Comparison of ENCODE assay signal across 1 cellular context in the genomic region with DNA sequence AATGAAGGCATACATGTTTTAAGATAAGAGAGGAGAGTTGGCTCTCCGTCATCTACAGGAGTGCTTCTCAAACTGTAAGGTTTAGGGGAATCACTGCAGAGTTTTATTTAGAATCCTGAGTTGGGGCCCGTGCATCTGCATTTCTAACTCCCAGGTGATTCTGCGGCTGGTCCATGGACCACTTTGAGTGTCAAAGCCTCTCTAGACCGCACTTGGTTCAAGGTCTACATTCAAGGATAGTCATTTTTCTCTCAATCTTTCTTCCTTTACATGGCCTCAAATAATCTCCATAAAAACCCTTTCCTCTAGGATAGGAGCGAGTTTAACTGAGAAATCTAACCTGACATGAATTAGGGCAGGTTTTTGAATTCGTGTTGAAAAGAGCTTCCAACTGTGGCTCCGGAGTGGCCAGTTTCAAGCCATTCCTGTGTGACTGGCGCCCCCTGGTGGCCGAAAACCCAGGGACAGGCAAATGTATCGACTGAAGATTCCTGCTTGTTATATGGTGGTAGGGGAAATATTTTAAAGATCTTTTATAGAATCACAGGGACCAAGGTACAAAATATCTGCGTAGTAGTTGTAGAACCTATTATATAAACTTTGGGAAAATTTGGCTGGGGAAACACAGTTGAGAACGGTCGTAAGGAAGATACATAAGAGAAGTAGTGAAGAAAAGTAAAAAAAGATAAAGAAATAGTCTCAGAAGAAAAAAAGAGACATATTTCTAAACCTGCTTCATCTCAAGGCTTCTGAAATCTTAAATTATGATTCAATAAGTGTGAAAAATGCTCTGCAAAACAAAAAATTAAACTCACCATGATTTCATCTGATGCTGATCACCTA.
TF ChIP-seq lines count a peak whose summit lies in the region.

No MANE protein-coding gene starts in this region.

TF ChIP-seq in HepG2, 621 proteins besides CTCF, POLR2A, EP300 and RAD21:
- TF ChIP-seq HIVEP1 (CRISPR knock-in tag; IDR thresholded peaks at IDR 0.05) (no peak), SMC3 (IDR thresholded peaks at IDR 0.05; ENCODE audit: low read length) (peak; percentile 99), PPARG (CRISPR knock-in tag; conservative IDR thresholded peaks at IDR 0.05) (0 out of 2 replicates have a peak, but pooled peaks have one; percentile 17), HCFC1 (IDR thresholded peaks at IDR 0.05; ENCODE audit: low read depth, low read length) (no peak), ZNF143 (CRISPR knock-in tag; IDR thresholded peaks at IDR 0.05) (no peak), KLF16 (CRISPR knock-in tag; IDR thresholded peaks at IDR 0.05) (peak in 1 of 2 experiments; percentile 59; a peak in 1 of 4 replicates), IRF2 (CRISPR knock-in tag; IDR thresholded peaks at IDR 0.05) (0 out of 2 replicates have a peak, but pooled peaks have one; percentile 28), KDM4B (CRISPR knock-in tag; IDR thresholded peaks at IDR 0.05) (0 out of 2 replicates have a peak, but pooled peaks have one; percentile 22), KAT8 (CRISPR knock-in tag; IDR thresholded peaks at IDR 0.05) (peak; percentile 36; the same call in 1 of the 2 replicates), YY1 (IDR thresholded peaks at IDR 0.05; ENCODE audit: insufficient read depth, insufficient replicate concordance, low read depth, low read length) (peak; percentile 42), NFE2L2 (IDR thresholded peaks at IDR 0.05; ENCODE audit: low read length) (no peak), ZNF350 (CRISPR knock-in tag; IDR thresholded peaks at IDR 0.05; ENCODE audit: borderline replicate concordance, low read depth) (no peak), STAG1 (CRISPR knock-in tag; IDR thresholded peaks at IDR 0.05) (peak; percentile 99), SALL1 (CRISPR knock-in tag; IDR thresholded peaks at IDR 0.05) (peak; percentile 29; the same call in 1 of the 2 replicates)
- TF ChIP-seq, protein P1, sequence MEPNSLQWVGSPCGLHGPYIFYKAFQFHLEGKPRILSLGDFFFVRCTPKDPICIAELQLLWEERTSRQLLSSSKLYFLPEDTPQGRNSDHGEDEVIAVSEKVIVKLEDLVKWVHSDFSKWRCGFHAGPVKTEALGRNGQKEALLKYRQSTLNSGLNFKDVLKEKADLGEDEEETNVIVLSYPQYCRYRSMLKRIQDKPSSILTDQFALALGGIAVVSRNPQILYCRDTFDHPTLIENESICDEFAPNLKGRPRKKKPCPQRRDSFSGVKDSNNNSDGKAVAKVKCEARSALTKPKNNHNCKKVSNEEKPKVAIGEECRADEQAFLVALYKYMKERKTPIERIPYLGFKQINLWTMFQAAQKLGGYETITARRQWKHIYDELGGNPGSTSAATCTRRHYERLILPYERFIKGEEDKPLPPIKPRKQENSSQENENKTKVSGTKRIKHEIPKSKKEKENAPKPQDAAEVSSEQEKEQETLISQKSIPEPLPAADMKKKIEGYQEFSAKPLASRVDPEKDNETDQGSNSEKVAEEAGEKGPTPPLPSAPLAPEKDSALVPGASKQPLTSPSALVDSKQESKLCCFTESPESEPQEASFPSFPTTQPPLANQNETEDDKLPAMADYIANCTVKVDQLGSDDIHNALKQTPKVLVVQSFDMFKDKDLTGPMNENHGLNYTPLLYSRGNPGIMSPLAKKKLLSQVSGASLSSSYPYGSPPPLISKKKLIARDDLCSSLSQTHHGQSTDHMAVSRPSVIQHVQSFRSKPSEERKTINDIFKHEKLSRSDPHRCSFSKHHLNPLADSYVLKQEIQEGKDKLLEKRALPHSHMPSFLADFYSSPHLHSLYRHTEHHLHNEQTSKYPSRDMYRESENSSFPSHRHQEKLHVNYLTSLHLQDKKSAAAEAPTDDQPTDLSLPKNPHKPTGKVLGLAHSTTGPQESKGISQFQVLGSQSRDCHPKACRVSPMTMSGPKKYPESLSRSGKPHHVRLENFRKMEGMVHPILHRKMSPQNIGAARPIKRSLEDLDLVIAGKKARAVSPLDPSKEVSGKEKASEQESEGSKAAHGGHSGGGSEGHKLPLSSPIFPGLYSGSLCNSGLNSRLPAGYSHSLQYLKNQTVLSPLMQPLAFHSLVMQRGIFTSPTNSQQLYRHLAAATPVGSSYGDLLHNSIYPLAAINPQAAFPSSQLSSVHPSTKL (CRISPR knock-in tag; IDR thresholded peaks at IDR 0.05) = 0 out of 2 replicates have a peak, but pooled peaks have one; percentile 16
- TF ChIP-seq, protein P2, sequence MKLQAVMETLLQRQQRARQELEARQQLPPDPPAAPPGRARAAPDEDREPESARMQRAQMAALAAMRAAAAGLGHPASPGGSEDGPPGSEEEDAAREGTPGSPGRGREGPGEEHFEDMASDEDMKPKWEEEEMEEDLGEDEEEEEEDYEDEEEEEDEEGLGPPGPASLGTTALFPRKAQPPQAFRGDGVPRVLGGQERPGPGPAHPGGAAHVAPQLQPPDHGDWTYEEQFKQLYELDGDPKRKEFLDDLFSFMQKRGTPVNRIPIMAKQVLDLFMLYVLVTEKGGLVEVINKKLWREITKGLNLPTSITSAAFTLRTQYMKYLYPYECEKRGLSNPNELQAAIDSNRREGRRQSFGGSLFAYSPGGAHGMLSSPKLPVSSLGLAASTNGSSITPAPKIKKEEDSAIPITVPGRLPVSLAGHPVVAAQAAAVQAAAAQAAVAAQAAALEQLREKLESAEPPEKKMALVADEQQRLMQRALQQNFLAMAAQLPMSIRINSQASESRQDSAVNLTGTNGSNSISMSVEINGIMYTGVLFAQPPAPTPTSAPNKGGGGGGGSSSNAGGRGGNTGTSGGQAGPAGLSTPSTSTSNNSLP (IDR thresholded peaks at IDR 0.05; ENCODE audit: low read depth, low read length) = peak; percentile 16; the same call in 1 of the 2 replicates
- TF ChIP-seq, protein P3, sequence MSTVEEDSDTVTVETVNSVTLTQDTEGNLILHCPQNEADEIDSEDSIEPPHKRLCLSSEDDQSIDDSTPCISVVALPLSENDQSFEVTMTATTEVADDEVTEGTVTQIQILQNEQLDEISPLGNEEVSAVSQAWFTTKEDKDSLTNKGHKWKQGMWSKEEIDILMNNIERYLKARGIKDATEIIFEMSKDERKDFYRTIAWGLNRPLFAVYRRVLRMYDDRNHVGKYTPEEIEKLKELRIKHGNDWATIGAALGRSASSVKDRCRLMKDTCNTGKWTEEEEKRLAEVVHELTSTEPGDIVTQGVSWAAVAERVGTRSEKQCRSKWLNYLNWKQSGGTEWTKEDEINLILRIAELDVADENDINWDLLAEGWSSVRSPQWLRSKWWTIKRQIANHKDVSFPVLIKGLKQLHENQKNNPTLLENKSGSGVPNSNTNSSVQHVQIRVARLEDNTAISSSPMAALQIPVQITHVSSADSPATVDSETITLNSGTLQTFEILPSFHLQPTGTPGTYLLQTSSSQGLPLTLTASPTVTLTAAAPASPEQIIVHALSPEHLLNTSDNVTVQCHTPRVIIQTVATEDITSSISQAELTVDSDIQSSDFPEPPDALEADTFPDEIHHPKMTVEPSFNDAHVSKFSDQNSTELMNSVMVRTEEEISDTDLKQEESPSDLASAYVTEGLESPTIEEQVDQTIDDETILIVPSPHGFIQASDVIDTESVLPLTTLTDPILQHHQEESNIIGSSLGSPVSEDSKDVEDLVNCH (CRISPR knock-in tag; IDR thresholded peaks at IDR 0.05) = no peak
